30 cellular contexts compared by ENCODE assay signal in genomic region chr6:132089173-132089572, GRCh38.
"Had no signal": no experiment of that assay in that cellular context is flagged by ENCODE, and none has a peak within 500 bp of the region (broad histone marks: within the 10 kb centered on the region; RNA-seq: fewer than 3 reads in every experiment).

No MANE protein-coding gene starts in this region.

- H3K79me2 ChIP-seq: hepatocyte had no signal

- H3K4me3 Mint-ChIP-seq: mesothelial cell of epicardium; naive B cell; natural killer cell treated with Interleukin-12 subunit alpha and Interleukin-12 subunit beta and Interleukin-15 and Interleukin-18, amount 100 ng/mL, for 72 hours; neural progenitor cell; stimulated activated naive CD8-positive, alpha-beta T cell treated with anti-CD3 and anti-CD28 coated beads, Interleukin-15, amount 100 ng/mL, for 72 hours had no signal

- H3K4me1 Mint-ChIP-seq: stimulated activated naive CD8-positive, alpha-beta T cell treated with anti-CD3 and anti-CD28 coated beads, Interleukin-15, amount 100 ng/mL, for 72 hours had no signal

- H3K27me3 Mint-ChIP-seq: naive B cell; natural killer cell treated with Interleukin-12 subunit alpha and Interleukin-12 subunit beta and Interleukin-15 and Interleukin-18, amount 100 ng/mL, for 72 hours; stimulated activated naive CD8-positive, alpha-beta T cell treated with anti-CD3 and anti-CD28 coated beads, Interleukin-15, amount 100 ng/mL, for 72 hours had no signal

- H3K4me1 ChIP-seq: left lung, neural progenitor cell, prostate gland, suprapubic skin, uterus had no signal

- H3K9me3 ChIP-seq: esophagus muscularis mucosa, mucosa of descending colon, prostate gland, suprapubic skin, transverse colon, uterus had no signal

- H3K4me3 ChIP-seq: coronary artery, esophagus muscularis mucosa, hepatocyte, left lung, mucosa of descending colon, neural progenitor cell, prostate gland, right atrium auricular region, smooth muscle cell, suprapubic skin, transverse colon, upper lobe of right lung, uterus had no signal

- H3K9me3 Mint-ChIP-seq: stimulated activated naive CD8-positive, alpha-beta T cell treated with anti-CD3 and anti-CD28 coated beads, Interleukin-15, amount 100 ng/mL, for 72 hours had no signal

- FAIRE-seq: endothelial cell of umbilical vein, kidney had no signal

- DNase-seq: dermis blood vessel endothelial cell; effector memory CD4-positive, alpha-beta T cell; foreskin melanocyte; head of caudate nucleus; kidney; left lung; mesenchymal stem cell; mucosa of descending colon; naive B cell; stimulated activated CD4-positive, alpha-beta T cell treated with anti-CD3 and anti-CD28 coated beads, Interleukin-12 subunit alpha, Interleukin-12 subunit beta, amount 100 ng/mL, for 4 hours; stimulated activated CD4-positive, alpha-beta T cell treated with anti-CD3 and anti-CD28 coated beads, Interleukin-1b, Interleukin-23, amount 100 ng/mL, for 48 hours; stimulated activated CD4-positive, alpha-beta T cell treated with anti-CD3 and anti-CD28 coated beads, Interleukin-4, amount 100 ng/mL, for 1 hour; stimulated activated CD8-positive, alpha-beta memory T cell treated with anti-CD3 and anti-CD28 coated beads, Interleukin-4, amount 100 ng/mL, for 48 hours; stimulated activated naive CD4-positive, alpha-beta T cell; stimulated activated naive CD8-positive, alpha-beta T cell treated with anti-CD3 and anti-CD28 coated beads, Interleukin-15, amount 100 ng/mL, for 72 hours; transverse colon; upper lobe of right lung; uterus had no signal

- H3K27me3 ChIP-seq: esophagus muscularis mucosa, hepatocyte, left lung, neural progenitor cell, right atrium auricular region, suprapubic skin, transverse colon, upper lobe of right lung, uterus had no signal

- H3K27ac Mint-ChIP-seq: naive B cell; natural killer cell treated with Interleukin-12 subunit alpha and Interleukin-12 subunit beta and Interleukin-15 and Interleukin-18, amount 100 ng/mL, for 72 hours; neural progenitor cell; stimulated activated naive CD8-positive, alpha-beta T cell treated with anti-CD3 and anti-CD28 coated beads, Interleukin-15, amount 100 ng/mL, for 72 hours had no signal

- H3K27ac ChIP-seq: coronary artery, esophagus muscularis mucosa, hepatocyte, left lung, neural progenitor cell, prostate gland, suprapubic skin, transverse colon, upper lobe of right lung, uterus had no signal

- H2AFZ ChIP-seq: hepatocyte, neural progenitor cell had no signal

- H3K4me2 ChIP-seq: hepatocyte, neural progenitor cell, smooth muscle cell had no signal

- H3K36me3 Mint-ChIP-seq: naive B cell; natural killer cell treated with Interleukin-12 subunit alpha and Interleukin-12 subunit beta and Interleukin-15 and Interleukin-18, amount 100 ng/mL, for 72 hours had no signal

- ATAC-seq: left lung; mucosa of descending colon; natural killer cell treated with Interleukin-12 subunit alpha and Interleukin-12 subunit beta and Interleukin-15 and Interleukin-18, amount 100 ng/mL, for 72 hours; sciatic nerve; stimulated activated naive CD8-positive, alpha-beta T cell treated with anti-CD3 and anti-CD28 coated beads, Interleukin-15, amount 100 ng/mL, for 72 hours; upper lobe of right lung had no signal

- H3K9ac ChIP-seq: neural progenitor cell had no signal

- H3K36me3 ChIP-seq: esophagus muscularis mucosa, left lung, neural progenitor cell, prostate gland, right atrium auricular region, suprapubic skin, transverse colon, upper lobe of right lung, uterus had no signal
